Comparison of ENCODE assay signal across 26 cellular contexts in the genomic region with DNA sequence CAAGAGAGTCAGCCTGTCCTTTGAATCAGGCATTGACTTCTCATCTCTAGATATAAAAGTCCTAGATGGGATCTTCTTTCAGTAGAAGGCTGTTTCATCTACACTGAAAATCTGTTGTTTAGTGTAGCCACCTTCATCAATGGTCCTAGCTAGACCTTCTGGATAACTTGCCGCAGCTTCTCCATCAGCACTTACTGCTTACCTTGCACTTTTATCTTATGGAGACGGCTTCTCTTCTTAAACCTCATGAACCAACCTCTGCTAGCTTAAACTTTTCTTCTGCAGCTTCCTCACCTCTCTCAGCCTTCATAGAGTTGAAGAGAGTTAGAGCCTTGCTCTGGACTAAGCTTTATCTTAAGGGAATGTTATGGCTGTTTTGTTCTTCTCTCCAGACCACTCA. TPM values are rescaled to one million over a fixed set of nuclear protein-coding genes. Genes with fewer than 3 reads are reported as not detected.
DNase-seq lines count a peak whose midpoint lies in the region; ATAC-seq, FAIRE-seq and TF ChIP-seq lines count a peak whose summit lies in the region.
"Had no signal": no experiment of that assay in that cellular context is flagged by ENCODE, and none has a peak within 500 bp of the region (broad histone marks: within the 10 kb centered on the region; RNA-seq: fewer than 3 reads in every experiment).

No MANE protein-coding gene starts in this region.

- peaks cover 19% of the 10 kb centered on the region for H3K27me3 Mint-ChIP-seq in endodermal cell (ENCODE audit: insufficient read depth)
- peaks cover 17 to 24% of the 10 kb centered on the region in 2 donors for H3K27me3 Mint-ChIP-seq in T-cell

- in situ Hi-C loops in HepG2 (cut with HindIII; ENCODE audit: extremely low pct_ligation_motif_present, low pct_unique_long_range_greater_than_20kb) = loop anchor here (25.0 kb wide), 1 partner anchor 839 kb away; no protein-coding TSS in a partner anchor

- no peaks in the 10 kb centered on the region for H4K20me1 ChIP-seq in HepG2 (ENCODE audit: insufficient read depth, low read length)
- H4K20me1 ChIP-seq: BLaER1 treated with 17β-estradiol and CSF1 and Interleukin-3, amounts not matched to agents 10 nM and 100 nM had no signal

- BruUV-seq in HepG2 (replicated peaks; lab: Mats Ljungman, UMichigan) = no TSS peak

- no peak for TF ChIP-seq POLR2A in HepG2 (IDR thresholded peaks at IDR 0.05; ENCODE audit: insufficient read depth in 1 of 2, low read depth in 2 of 2, low read length in 2 of 2)
- no peak for TF ChIP-seq POLR2A in right lobe of liver (IDR thresholded peaks at IDR 0.05)
- TF ChIP-seq POLR2A in vagina (IDR thresholded peaks at IDR 0.05) = no peak

- TF ChIP-seq CTCF in HepG2 (CRISPR knock-in tag; IDR thresholded peaks at IDR 0.05) (no peak), right lobe of liver (IDR thresholded peaks at IDR 0.05) (no peak), endodermal cell (conservative IDR thresholded peaks at IDR 0.05) (no peak), vagina (IDR thresholded peaks at IDR 0.05) (no peak)

- no peak for DNase-seq in HepG2 (ENCODE audit: low spot score)
- DNase-seq in right lobe of liver = no peak
- DNase-seq in endodermal cell = peak; percentile 22
- DNase-seq in vagina (ENCODE audit: extremely low spot score in 2 of 2) = no peak
- DNase-seq in T-cell = no peak
- DNase-seq: ACHN; AML-193; BE2C; CD4-positive, alpha-beta T cell; CD8-positive, alpha-beta memory T cell; DMS 273 treated with DMSO at 0.1 percent for 48 hours; DMS53; DMS79 treated with DMSO at 0.1 percent for 48 hours; GF-D8; GOT3 had no signal

- POLR2A ChIA-PET in HepG2 (lab: Yijun Ruan, JAX) (no interaction called here), T-cell (lab: Charles Lee) (interaction anchor here in 1 of 2 donors (0.6 kb wide), 1 partner anchor 260 kb away, joined by 3 read pairs; no protein-coding TSS in a partner anchor)

- H3K27me3 ChIP-seq in HepG2 (ENCODE audit: control insufficient read depth in 1 of 2, insufficient read depth in 2 of 2, low read length in 2 of 2) (peaks cover 2 to 30% of the 10 kb centered on the region in 2 experiments; a peak in 4 of 5 replicates), right lobe of liver (no peaks in the 10 kb centered on the region), endodermal cell (ENCODE audit: control insufficient read depth, insufficient read depth, low read length, poor library complexity, severe bottlenecking) (peaks cover 11% of the 10 kb centered on the region), vagina (no peaks in the 10 kb centered on the region)
- H3K27me3 ChIP-seq: BE2C had no signal

- H3K4me3 Mint-ChIP-seq in endodermal cell (no peak overlapping the region), T-cell (no peak overlapping the region)
- H3K4me3 Mint-ChIP-seq: CD14-positive monocyte; CD4-positive, alpha-beta T cell; CD8-positive, alpha-beta memory T cell had no signal

- no peak overlapping the region for H2AFZ ChIP-seq in HepG2 (ENCODE audit: low read length)

- H3K9me3 Mint-ChIP-seq in endodermal cell (peaks cover 1% of the 10 kb centered on the region), T-cell (no peaks in the 10 kb centered on the region)
- H3K9me3 Mint-ChIP-seq: CD4-positive, alpha-beta T cell; CD8-positive, alpha-beta memory T cell had no signal

- TF ChIP-seq RAD21 in HepG2 (CRISPR knock-in tag; IDR thresholded peaks at IDR 0.05) = no peak

- H3K4me1 Mint-ChIP-seq in endodermal cell (peaks cover 28% of the 10 kb centered on the region), T-cell (peaks cover 0 to 3% (median 0%) of the 10 kb centered on the region in 3 donors)
- H3K4me1 Mint-ChIP-seq: CD8-positive, alpha-beta memory T cell had no signal

- H3K27ac Mint-ChIP-seq in endodermal cell (no peak overlapping the region), T-cell (no peak overlapping the region)
- H3K27ac Mint-ChIP-seq: CD14-positive monocyte; CD4-positive, alpha-beta T cell; CD8-positive, alpha-beta memory T cell had no signal

- H3K27ac ChIP-seq in HepG2 (ENCODE audit: extremely low read length, insufficient read depth, low read length) (no peak overlapping the region), right lobe of liver (no peak overlapping the region), endodermal cell (ENCODE audit: low read depth, low read length) (no peak overlapping the region), vagina (peak overlapping the region; percentile 94)
- H3K27ac ChIP-seq: 22Rv1; BLaER1 treated with 17β-estradiol and CSF1 and Interleukin-3, amounts not matched to agents 10 nM and 100 nM had no signal

- FAIRE-seq in HepG2 (lab: Jason Lieb, UNC) = no peak
- FAIRE-seq: A204.1, D721Med, GM12891, GM18507, H54 had no signal

- 74% methylated on average over 2 of the region's 2 CpGs for WGBS in HepG2 (ENCODE audit: low lambda C conversion rate)
- WGBS in right lobe of liver (ENCODE audit: insufficient coverage, low coverage, low lambda C conversion rate, missing lambda C conversion rate) = 100% methylated on average over 2 of the region's 2 CpGs
- WGBS in endodermal cell (ENCODE audit: insufficient coverage in 1 of 2, insufficient read length in 1 of 2), 2 experiments = 80 to 84% methylated on average over 1 to 2 of the region's 2 CpGs

- H3K4me2 ChIP-seq in HepG2 (ENCODE audit: low read depth, low read length) = no peak overlapping the region
- H3K4me2 ChIP-seq: BLaER1 treated with 17β-estradiol and CSF1 and Interleukin-3, amounts not matched to agents 10 nM and 100 nM had no signal

- H3K4me1 ChIP-seq in HepG2 (ENCODE audit: insufficient read depth, low read length) (no peaks in the 10 kb centered on the region), right lobe of liver (no peaks in the 10 kb centered on the region), endodermal cell (ENCODE audit: control insufficient read depth, insufficient read depth, low read length) (no peaks in the 10 kb centered on the region), vagina (peaks cover 31% of the 10 kb centered on the region)
- H3K4me1 ChIP-seq: HAP-1 had no signal

- intact Hi-C loops in HepG2 (cut with micrococcal nuclease; ENCODE audit: unreplicated experiment) = no loop called here
- intact Hi-C loops in right lobe of liver (cut with DNase I) = no loop called here
- intact Hi-C loops in vagina (cut with DNase I) = no loop called here

- H3K79me2 ChIP-seq in HepG2 (ENCODE audit: insufficient read depth, low read length) = no peaks in the 10 kb centered on the region

- ATAC-seq in HepG2 (no peak), right lobe of liver (no peak), T-cell (replicated peaks in 1 of 4) (no peak), GM21390 (IDR thresholded peaks at IDR 0.05; ENCODE audit: unreplicated experiment) (no peak)

- H3K9me3 ChIP-seq in HepG2 (ENCODE audit: low read length) (no peaks in the 10 kb centered on the region), right lobe of liver (no peaks in the 10 kb centered on the region), endodermal cell (ENCODE audit: control insufficient read depth, low read length) (no peaks in the 10 kb centered on the region), vagina (no peaks in the 10 kb centered on the region)
- H3K9me3 ChIP-seq: BE2C; BLaER1 treated with 17β-estradiol and CSF1 and Interleukin-3, amounts not matched to agents 10 nM and 100 nM; HAP-1 had no signal

- no peak overlapping the region for H3K9ac ChIP-seq in HepG2 (ENCODE audit: insufficient read depth, low read depth, low read length)
- no peak overlapping the region for H3K9ac ChIP-seq in endodermal cell (ENCODE audit: extremely low read depth, low read length, poor library complexity, severe bottlenecking)
- H3K9ac ChIP-seq: BLaER1 treated with 17β-estradiol and CSF1 and Interleukin-3, amounts not matched to agents 10 nM and 100 nM had no signal

- H3K36me3 Mint-ChIP-seq in endodermal cell (ENCODE audit: low read depth) (no peaks in the 10 kb centered on the region), T-cell (no peaks in the 10 kb centered on the region)

- no peak for TF ChIP-seq EP300 in HepG2 (IDR thresholded peaks at IDR 0.05; ENCODE audit: low read depth in 2 of 2, low read length in 2 of 2)
- TF ChIP-seq EP300 in HepG2 (CRISPR knock-in tag; IDR thresholded peaks at IDR 0.05; ENCODE audit: borderline replicate concordance) = no peak

- H3K4me3 ChIP-seq in HepG2 (replicated peaks in 1 of 3; ENCODE audit: insufficient read depth in 1 of 3, low read depth in 2 of 3, low read length in 3 of 3) = no peak overlapping the region
- no peak overlapping the region for H3K4me3 ChIP-seq in right lobe of liver
- H3K4me3 ChIP-seq in endodermal cell (ENCODE audit: low read length) = no peak overlapping the region
- H3K4me3 ChIP-seq in vagina = no peak overlapping the region
- H3K4me3 ChIP-seq: BLaER1 treated with 17β-estradiol and CSF1 and Interleukin-3, amounts not matched to agents 10 nM and 100 nM; HAP-1 had no signal

- H3K36me3 ChIP-seq in HepG2 (replicated peaks in 1 of 2; ENCODE audit: control insufficient read depth in 1 of 2, insufficient read depth in 2 of 2, low read length in 2 of 2) = no peaks in the 10 kb centered on the region
- no peaks in the 10 kb centered on the region for H3K36me3 ChIP-seq in right lobe of liver
- H3K36me3 ChIP-seq in endodermal cell (ENCODE audit: control insufficient read depth, insufficient read depth, low read length) = no peaks in the 10 kb centered on the region
- H3K36me3 ChIP-seq in vagina = no peaks in the 10 kb centered on the region
- H3K36me3 ChIP-seq: BE2C; BLaER1 treated with 17β-estradiol and CSF1 and Interleukin-3, amounts not matched to agents 10 nM and 100 nM; HAP-1 had no signal

- CTCF ChIA-PET in HepG2 (lab: Yijun Ruan, JAX; ENCODE audit: low intra/inter-chr PET ratio, low total read pairs) (no interaction called here), T-cell (lab: Charles Lee) (interaction anchor here (1.2 to 2.4 kb wide), 2 partner anchors 8 to 9 kb away, joined by 3 to 8 read pairs; no protein-coding TSS in a partner anchor)

RNA-seq across cellular contexts. Expression of gene MMP2, which starts 5.4 kb away (rescaled TPM):
- total RNA-seq in HepG2 (2016; rRNA removed; fragmentation: Illumina TruSeq; extraction: Trizol) (0.29 and 0.31 TPM in 2 replicates), right lobe of liver (10 to 100 TPM in 2 of 6 experiments, 1 to 10 TPM in 4; 4.8 to 13.2 (median 6.7) TPM), endodermal cell (10 to 100 TPM; 65.0 to 80.4 TPM), vagina (296 TPM), T-cell (1 to 10 TPM in 3 of 5 donors, under 1 TPM in 1, not detected in 1; 0.44 to 2.4 (median 1.8) TPM)
- total RNA-seq in HepG2 (2016; cell fraction: cytosol; rRNA removed; fragmentation: Illumina TruSeq; extraction: Trizol; ENCODE audit: low read depth) = not detected in 2 replicates
- total RNA-seq in HepG2 (2016; cell fraction: insoluble cytoplasmic fraction; rRNA removed; fragmentation: Illumina TruSeq; extraction: Trizol) = 0.30 and 0.54 TPM in 2 replicates
- total RNA-seq in HepG2 (2016; cell fraction: membrane; rRNA removed; fragmentation: Illumina TruSeq; extraction: Trizol) = 0.10 and 0.87 TPM in 2 replicates
- 0.63 and 1.1 TPM in 2 replicates for total RNA-seq in HepG2 (2016; cell fraction: nucleus; rRNA removed; fragmentation: Illumina TruSeq; extraction: Trizol)
- 1.3 TPM in 2 replicates for polyA plus RNA-seq in HepG2 (2011; rRNA removed)
- polyA plus RNA-seq in HepG2 (2011; cell fraction: cytosol; rRNA removed) = 0.74 and 0.94 TPM in 2 replicates
- polyA plus RNA-seq in HepG2 (2011; cell fraction: nucleus; rRNA removed) = 0.84 and 0.92 TPM in 2 replicates
- 0.21 and 0.65 TPM in 2 replicates for polyA plus RNA-seq in HepG2 (2012)
- polyA plus RNA-seq in HepG2 (2016; cell fraction: cytosol; fragmentation: Illumina TruSeq; extraction: Trizol; ENCODE audit: low read depth) = 0.25 and 0.49 TPM in 2 replicates
- 0.27 and 0.80 TPM in 2 replicates for polyA plus RNA-seq in HepG2 (2016; cell fraction: insoluble cytoplasmic fraction; fragmentation: Illumina TruSeq; extraction: Trizol; ENCODE audit: low read depth)
- polyA plus RNA-seq in HepG2 (2016; cell fraction: membrane; fragmentation: Illumina TruSeq; extraction: Trizol; ENCODE audit: low read depth) = 0.63 and 1.00 TPM in 2 replicates
- polyA plus RNA-seq in HepG2 (2016; cell fraction: nucleus; fragmentation: Illumina TruSeq; extraction: Trizol; ENCODE audit: insufficient read depth, low read depth) = 0.67 and 0.96 TPM in 2 replicates
- 1.5 and 3.0 TPM in 2 replicates for polyA minus RNA-seq in HepG2 (2011; rRNA and poly(A)+ RNA removed; ENCODE audit: low replicate concordance)
- 1.4 and 1.9 TPM in 2 replicates for polyA minus RNA-seq in HepG2 (2011; cell fraction: cytosol; rRNA and poly(A)+ RNA removed)
- polyA minus RNA-seq in HepG2 (2011; cell fraction: nucleus; rRNA and poly(A)+ RNA removed) = 0.75 and 2.6 TPM in 2 replicates
- 167 TPM for polyA plus RNA-seq in endodermal cell (2013, experiment 1 of 2)
- polyA plus RNA-seq in endodermal cell (2013, experiment 2 of 2) = 179 TPM
- total RNA-seq: CD4-positive, alpha-beta T cell; CD8-positive, alpha-beta memory T cell; G401 had no signal
- polyA plus RNA-seq: CD14-positive monocyte; CD8-positive, alpha-beta memory T cell had no signal

RNA-seq across cellular contexts. Expression of gene LPCAT2, which starts 35.3 kb away (rescaled TPM):
- total RNA-seq in HepG2 (2016; rRNA removed; fragmentation: Illumina TruSeq; extraction: Trizol) = 7.7 and 9.9 TPM in 2 replicates
- 1.1 and 1.2 TPM in 2 replicates for total RNA-seq in HepG2 (2016; cell fraction: cytosol; rRNA removed; fragmentation: Illumina TruSeq; extraction: Trizol; ENCODE audit: low read depth)
- total RNA-seq in HepG2 (2016; cell fraction: insoluble cytoplasmic fraction; rRNA removed; fragmentation: Illumina TruSeq; extraction: Trizol) = 5.5 and 12.0 TPM in 2 replicates
- 1.3 and 1.9 TPM in 2 replicates for total RNA-seq in HepG2 (2016; cell fraction: membrane; rRNA removed; fragmentation: Illumina TruSeq; extraction: Trizol)
- total RNA-seq in HepG2 (2016; cell fraction: nucleus; rRNA removed; fragmentation: Illumina TruSeq; extraction: Trizol) = 15.2 and 20.7 TPM in 2 replicates
- 12.5 and 17.6 TPM in 2 replicates for polyA plus RNA-seq in HepG2 (2011; rRNA removed)
- polyA plus RNA-seq in HepG2 (2011; cell fraction: cytosol; rRNA removed) = 5.2 and 8.1 TPM in 2 replicates
- 6.2 and 7.9 TPM in 2 replicates for polyA plus RNA-seq in HepG2 (2011; cell fraction: nucleus; rRNA removed)
- 13.3 and 13.4 TPM in 2 replicates for polyA plus RNA-seq in HepG2 (2012)
- 0.63 and 0.83 TPM in 2 replicates for polyA plus RNA-seq in HepG2 (2016; cell fraction: cytosol; fragmentation: Illumina TruSeq; extraction: Trizol; ENCODE audit: low read depth)
- 6.3 and 6.8 TPM in 2 replicates for polyA plus RNA-seq in HepG2 (2016; cell fraction: insoluble cytoplasmic fraction; fragmentation: Illumina TruSeq; extraction: Trizol; ENCODE audit: low read depth)
- 1.2 and 1.6 TPM in 2 replicates for polyA plus RNA-seq in HepG2 (2016; cell fraction: membrane; fragmentation: Illumina TruSeq; extraction: Trizol; ENCODE audit: low read depth)
- 20.8 and 23.5 TPM in 2 replicates for polyA plus RNA-seq in HepG2 (2016; cell fraction: nucleus; fragmentation: Illumina TruSeq; extraction: Trizol; ENCODE audit: insufficient read depth, low read depth)
- polyA minus RNA-seq in HepG2 (2011; rRNA and poly(A)+ RNA removed; ENCODE audit: low replicate concordance) = 2.4 and 13.2 TPM in 2 replicates
- 7.6 and 12.2 TPM in 2 replicates for polyA minus RNA-seq in HepG2 (2011; cell fraction: cytosol; rRNA and poly(A)+ RNA removed)
- 24.1 and 26.9 TPM in 2 replicates for polyA minus RNA-seq in HepG2 (2011; cell fraction: nucleus; rRNA and poly(A)+ RNA removed)
- 1 to 10 TPM; 1.8 to 5.1 (median 2.7) TPM for total RNA-seq in right lobe of liver
- 1 to 10 TPM; 6.4 to 6.8 TPM for total RNA-seq in endodermal cell
- 12.6 TPM for polyA plus RNA-seq in endodermal cell (2013, experiment 1 of 2)
- 14.1 TPM for polyA plus RNA-seq in endodermal cell (2013, experiment 2 of 2)
- 11.3 TPM for total RNA-seq in vagina
- total RNA-seq in T-cell = 1 to 10 TPM in 1 of 5 donors, under 1 TPM in 4; 0.25 to 1.1 (median 0.79) TPM
- total RNA-seq: G401 had no signal

Comparison
In these comparisons a context has a peak if more than half of its experiments do, and no peak if none do; other contexts are left out.
1. RNA of gene MMP2, which starts 5.4 kb away (total RNA-seq): 296 TPM in vagina (single experiment) and 65.0 to 80.4 TPM in endodermal cell; 4.8 to 13.2 TPM in right lobe of liver, 0.44 to 2.4 TPM in T-cell and 0.10 to 1.1 TPM in HepG2; every median in the first group is over 4 times any median in the second.